1 cellular context compared by ENCODE assay signal in genomic region chr20:33005908-33006775, GRCh38.
A peak's percentile ranks its signal among the peaks of the same experiment; 100 is the strongest.
TF ChIP-seq lines count a peak whose summit lies in the region.

No MANE protein-coding gene starts in this region.

TF ChIP-seq in HepG2, 621 proteins besides CTCF, POLR2A, EP300 and RAD21 (continued from another document and continues in another):
- TF ChIP-seq AKNA (CRISPR knock-in tag; IDR thresholded peaks at IDR 0.05; ENCODE audit: borderline replicate concordance) = no peak
- peak; percentile 29; the same call in 1 of the 2 replicates for TF ChIP-seq ZNF3 (CRISPR knock-in tag; IDR thresholded peaks at IDR 0.05)
- TF ChIP-seq IKZF1 (IDR thresholded peaks at IDR 0.05) = no peak
- no peak for TF ChIP-seq ZNF383 (CRISPR knock-in tag; IDR thresholded peaks at IDR 0.05; ENCODE audit: borderline replicate concordance)
- TF ChIP-seq, protein P1, sequence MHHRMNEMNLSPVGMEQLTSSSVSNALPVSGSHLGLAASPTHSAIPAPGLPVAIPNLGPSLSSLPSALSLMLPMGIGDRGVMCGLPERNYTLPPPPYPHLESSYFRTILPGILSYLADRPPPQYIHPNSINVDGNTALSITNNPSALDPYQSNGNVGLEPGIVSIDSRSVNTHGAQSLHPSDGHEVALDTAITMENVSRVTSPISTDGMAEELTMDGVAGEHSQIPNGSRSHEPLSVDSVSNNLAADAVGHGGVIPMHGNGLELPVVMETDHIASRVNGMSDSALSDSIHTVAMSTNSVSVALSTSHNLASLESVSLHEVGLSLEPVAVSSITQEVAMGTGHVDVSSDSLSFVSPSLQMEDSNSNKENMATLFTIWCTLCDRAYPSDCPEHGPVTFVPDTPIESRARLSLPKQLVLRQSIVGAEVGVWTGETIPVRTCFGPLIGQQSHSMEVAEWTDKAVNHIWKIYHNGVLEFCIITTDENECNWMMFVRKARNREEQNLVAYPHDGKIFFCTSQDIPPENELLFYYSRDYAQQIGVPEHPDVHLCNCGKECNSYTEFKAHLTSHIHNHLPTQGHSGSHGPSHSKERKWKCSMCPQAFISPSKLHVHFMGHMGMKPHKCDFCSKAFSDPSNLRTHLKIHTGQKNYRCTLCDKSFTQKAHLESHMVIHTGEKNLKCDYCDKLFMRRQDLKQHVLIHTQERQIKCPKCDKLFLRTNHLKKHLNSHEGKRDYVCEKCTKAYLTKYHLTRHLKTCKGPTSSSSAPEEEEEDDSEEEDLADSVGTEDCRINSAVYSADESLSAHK (CRISPR knock-in tag; IDR thresholded peaks at IDR 0.05; ENCODE audit: borderline replicate concordance) = peak; percentile 45; the same call in 1 of the 2 replicates
- TF ChIP-seq GATAD1 (CRISPR knock-in tag; IDR thresholded peaks at IDR 0.05) = peak; percentile 69
- TF ChIP-seq PAX8 (CRISPR knock-in tag; IDR thresholded peaks at IDR 0.05; ENCODE audit: borderline replicate concordance) = peak; percentile 58; the same call in 1 of the 2 replicates
- TF ChIP-seq NONO (IDR thresholded peaks at IDR 0.05) = no peak
- peak; percentile 86 for TF ChIP-seq NONO (CRISPR knock-in tag; conservative IDR thresholded peaks at IDR 0.05)
- no peak for TF ChIP-seq ZSCAN22 (CRISPR knock-in tag; IDR thresholded peaks at IDR 0.05)
- TF ChIP-seq TAF15 (IDR thresholded peaks at IDR 0.05; ENCODE audit: low read depth, low read length, poor library complexity, severe bottlenecking) = no peak
- TF ChIP-seq ZNF629 (CRISPR knock-in tag; conservative IDR thresholded peaks at IDR 0.05) = peak; percentile 50; the same call in 1 of the 2 replicates
- TF ChIP-seq ZNF281 (CRISPR knock-in tag; IDR thresholded peaks at IDR 0.05; ENCODE audit: borderline replicate concordance) = peak; percentile 78; the same call in 1 of the 2 replicates
- TF ChIP-seq, protein P2, sequence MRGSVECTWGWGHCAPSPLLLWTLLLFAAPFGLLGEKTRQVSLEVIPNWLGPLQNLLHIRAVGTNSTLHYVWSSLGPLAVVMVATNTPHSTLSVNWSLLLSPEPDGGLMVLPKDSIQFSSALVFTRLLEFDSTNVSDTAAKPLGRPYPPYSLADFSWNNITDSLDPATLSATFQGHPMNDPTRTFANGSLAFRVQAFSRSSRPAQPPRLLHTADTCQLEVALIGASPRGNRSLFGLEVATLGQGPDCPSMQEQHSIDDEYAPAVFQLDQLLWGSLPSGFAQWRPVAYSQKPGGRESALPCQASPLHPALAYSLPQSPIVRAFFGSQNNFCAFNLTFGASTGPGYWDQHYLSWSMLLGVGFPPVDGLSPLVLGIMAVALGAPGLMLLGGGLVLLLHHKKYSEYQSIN (CRISPR knock-in tag; IDR thresholded peaks at IDR 0.05; ENCODE audit: borderline replicate concordance) = no peak
- TF ChIP-seq ZFP1 (CRISPR knock-in tag; IDR thresholded peaks at IDR 0.05) = peak; percentile 87; the same call in 1 of the 2 replicates
- TF ChIP-seq ZNF496 (CRISPR knock-in tag; IDR thresholded peaks at IDR 0.05; ENCODE audit: insufficient replicate concordance) = no peak
- peak; percentile 8; the same call in 1 of the 2 replicates for TF ChIP-seq HCFC1 (IDR thresholded peaks at IDR 0.05; ENCODE audit: low read depth, low read length)
- peak; percentile 98 for TF ChIP-seq MEIS2 (CRISPR knock-in tag; IDR thresholded peaks at IDR 0.05)
- TF ChIP-seq PHF5A (CRISPR knock-in tag; IDR thresholded peaks at IDR 0.05; ENCODE audit: low read depth, unreplicated experiment) = peak; percentile 84
- 0 out of 2 replicates have a peak, but pooled peaks have one; percentile 36 for TF ChIP-seq XBP1 (CRISPR knock-in tag; IDR thresholded peaks at IDR 0.05)
- peak; percentile 95; the same call in 1 of the 2 replicates for TF ChIP-seq ZNF414 (CRISPR knock-in tag; IDR thresholded peaks at IDR 0.05)
- peak; percentile 42 for TF ChIP-seq HNRNPLL (IDR thresholded peaks at IDR 0.05; ENCODE audit: low read depth, low read length, poor library complexity, severe bottlenecking)
- peak; percentile 84; the same call in 1 of the 2 replicates for TF ChIP-seq ZNF552 (CRISPR knock-in tag; IDR thresholded peaks at IDR 0.05; ENCODE audit: borderline replicate concordance)
- TF ChIP-seq, protein P3, sequence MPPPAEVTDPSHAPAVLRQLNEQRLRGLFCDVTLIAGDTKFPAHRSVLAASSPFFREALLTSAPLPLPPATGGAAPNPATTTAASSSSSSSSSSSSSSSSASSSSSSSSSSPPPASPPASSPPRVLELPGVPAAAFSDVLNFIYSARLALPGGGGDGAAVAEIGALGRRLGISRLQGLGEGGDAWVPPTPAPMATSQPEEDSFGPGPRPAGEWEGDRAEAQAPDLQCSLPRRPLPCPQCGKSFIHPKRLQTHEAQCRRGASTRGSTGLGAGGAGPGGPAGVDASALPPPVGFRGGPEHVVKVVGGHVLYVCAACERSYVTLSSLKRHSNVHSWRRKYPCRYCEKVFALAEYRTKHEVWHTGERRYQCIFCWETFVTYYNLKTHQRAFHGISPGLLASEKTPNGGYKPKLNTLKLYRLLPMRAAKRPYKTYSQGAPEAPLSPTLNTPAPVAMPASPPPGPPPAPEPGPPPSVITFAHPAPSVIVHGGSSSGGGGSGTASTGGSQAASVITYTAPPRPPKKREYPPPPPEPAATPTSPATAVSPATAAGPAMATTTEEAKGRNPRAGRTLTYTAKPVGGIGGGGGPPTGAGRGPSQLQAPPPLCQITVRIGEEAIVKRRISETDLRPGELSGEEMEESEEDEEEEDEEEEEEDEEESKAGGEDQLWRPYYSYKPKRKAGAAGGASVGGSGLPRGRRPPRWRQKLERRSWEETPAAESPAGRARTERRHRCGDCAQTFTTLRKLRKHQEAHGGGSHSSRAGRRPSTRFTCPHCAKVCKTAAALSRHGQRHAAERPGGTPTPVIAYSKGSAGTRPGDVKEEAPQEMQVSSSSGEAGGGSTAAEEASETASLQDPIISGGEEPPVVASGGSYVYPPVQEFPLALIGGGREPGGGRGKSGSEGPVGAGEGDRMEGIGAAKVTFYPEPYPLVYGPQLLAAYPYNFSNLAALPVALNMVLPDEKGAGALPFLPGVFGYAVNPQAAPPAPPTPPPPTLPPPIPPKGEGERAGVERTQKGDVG (CRISPR knock-in tag; IDR thresholded peaks at IDR 0.05; ENCODE audit: borderline replicate concordance) = no peak
- no peak for TF ChIP-seq ZNF569 (CRISPR knock-in tag; IDR thresholded peaks at IDR 0.05; ENCODE audit: borderline replicate concordance)
- TF ChIP-seq ZNF136 (CRISPR knock-in tag; IDR thresholded peaks at IDR 0.05; ENCODE audit: low read depth) = peak; percentile 96; the same call in 1 of the 2 replicates
- TF ChIP-seq ZSCAN25 (CRISPR knock-in tag; IDR thresholded peaks at IDR 0.05) = no peak; the same call in none of the 2 replicates
- no peak for TF ChIP-seq DNMT3B (CRISPR knock-in tag; conservative IDR thresholded peaks at IDR 0.05)
- TF ChIP-seq ZNF770 (CRISPR knock-in tag; IDR thresholded peaks at IDR 0.05) = 0 out of 2 replicates have a peak, but pooled peaks have one; percentile 34
- no peak for TF ChIP-seq ZNF883 (CRISPR knock-in tag; IDR thresholded peaks at IDR 0.05; ENCODE audit: not compliant biosample characterization)
- no peak for TF ChIP-seq U2AF2 (IDR thresholded peaks at IDR 0.05; ENCODE audit: low read depth, low read length)
- TF ChIP-seq ZSCAN20 (CRISPR knock-in tag; IDR thresholded peaks at IDR 0.05; ENCODE audit: borderline replicate concordance) = 0 out of 2 replicates have a peak, but pooled peaks have one; percentile 25
- TF ChIP-seq, protein P4, sequence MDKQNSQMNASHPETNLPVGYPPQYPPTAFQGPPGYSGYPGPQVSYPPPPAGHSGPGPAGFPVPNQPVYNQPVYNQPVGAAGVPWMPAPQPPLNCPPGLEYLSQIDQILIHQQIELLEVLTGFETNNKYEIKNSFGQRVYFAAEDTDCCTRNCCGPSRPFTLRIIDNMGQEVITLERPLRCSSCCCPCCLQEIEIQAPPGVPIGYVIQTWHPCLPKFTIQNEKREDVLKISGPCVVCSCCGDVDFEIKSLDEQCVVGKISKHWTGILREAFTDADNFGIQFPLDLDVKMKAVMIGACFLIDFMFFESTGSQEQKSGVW (CRISPR knock-in tag; IDR thresholded peaks at IDR 0.05; ENCODE audit: borderline replicate concordance) = no peak
- no peak for TF ChIP-seq CAMTA2 (CRISPR knock-in tag; IDR thresholded peaks at IDR 0.05; ENCODE audit: borderline replicate concordance)
- TF ChIP-seq ZNF484 (CRISPR knock-in tag; IDR thresholded peaks at IDR 0.05; ENCODE audit: borderline replicate concordance, low read depth) = no peak
- 0 out of 2 replicates have a peak, but pooled peaks have one; percentile 32 for TF ChIP-seq ZNF317 (CRISPR knock-in tag; IDR thresholded peaks at IDR 0.05)
- TF ChIP-seq ZNF772 (CRISPR knock-in tag; IDR thresholded peaks at IDR 0.05) = peak; percentile 98
- TF ChIP-seq, protein P5, sequence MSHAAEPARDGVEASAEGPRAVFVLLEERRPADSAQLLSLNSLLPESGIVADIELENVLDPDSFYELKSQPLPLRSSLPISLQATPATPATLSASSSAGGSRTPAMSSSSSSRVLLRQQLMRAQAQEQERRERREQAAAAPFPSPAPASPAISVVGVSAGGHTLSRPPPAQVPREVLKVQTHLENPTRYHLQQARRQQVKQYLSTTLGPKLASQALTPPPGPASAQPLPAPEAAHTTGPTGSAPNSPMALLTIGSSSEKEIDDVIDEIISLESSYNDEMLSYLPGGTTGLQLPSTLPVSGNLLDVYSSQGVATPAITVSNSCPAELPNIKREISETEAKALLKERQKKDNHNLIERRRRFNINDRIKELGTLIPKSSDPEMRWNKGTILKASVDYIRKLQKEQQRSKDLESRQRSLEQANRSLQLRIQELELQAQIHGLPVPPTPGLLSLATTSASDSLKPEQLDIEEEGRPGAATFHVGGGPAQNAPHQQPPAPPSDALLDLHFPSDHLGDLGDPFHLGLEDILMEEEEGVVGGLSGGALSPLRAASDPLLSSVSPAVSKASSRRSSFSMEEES (CRISPR knock-in tag; IDR thresholded peaks at IDR 0.05) = peak; percentile 94
- TF ChIP-seq SMAD3 (CRISPR knock-in tag; IDR thresholded peaks at IDR 0.05) = peak; percentile 92; the same call in 1 of the 2 replicates
- peak; percentile 60 for TF ChIP-seq SAFB2 (CRISPR knock-in tag; IDR thresholded peaks at IDR 0.05; ENCODE audit: borderline replicate concordance, low read depth)
- TF ChIP-seq NFE2 (CRISPR knock-in tag; IDR thresholded peaks at IDR 0.05) = no peak
